Comparison of ENCODE assay signal across 13 cellular contexts in genomic region chr6:13455604-13456003, GRCh38. TPM values are rescaled to one million over a fixed set of nuclear protein-coding genes. Genes with fewer than 3 reads are reported as not detected.
A peak's percentile ranks its signal among the peaks of the same experiment; 100 is the strongest.
DNase-seq lines count a peak whose midpoint lies in the region; ATAC-seq and TF ChIP-seq lines count a peak whose summit lies in the region.
"Had no signal": no experiment of that assay in that cellular context is flagged by ENCODE, and none has a peak within 500 bp of the region (broad histone marks: within the 10 kb centered on the region; RNA-seq: fewer than 3 reads in every experiment).

No MANE protein-coding gene starts in this region.

- H3K4me1 ChIP-seq in right atrium auricular region, result peaks cover 0 to 62% of the 10 kb centered on the region in 2 donors

- ATAC-seq in activated B cell treated with CpG ODN at 0.5 μM for 24 hours (ENCODE audit: low read depth) (no peak), GM19395 (IDR thresholded peaks at IDR 0.05; ENCODE audit: unreplicated experiment) (no peak)
- ATAC-seq: WTC11 had no signal

- in situ Hi-C loops in brain microvascular endothelial cell (cut with HindIII; ENCODE audit: low pct_ligation_motif_present, low sequenced_read_pairs), result no loop called here

- peak overlapping the region; percentile 85 for H3K27ac Mint-ChIP-seq in activated B cell treated with CpG ODN at 0.5 μM for 24 hours
- peak overlapping the region; percentile 100 for H3K27ac Mint-ChIP-seq in stimulated activated naive CD8-positive, alpha-beta T cell treated with anti-CD3 and anti-CD28 coated beads, Interleukin-15, Interleukin-2, amounts not matched to agents 100 ng/mL and 50 ng/mL, for 24 hours
- H3K27ac Mint-ChIP-seq: WTC11 had no signal

- DNase-seq in activated CD8-positive, alpha-beta memory T cell treated with anti-CD3 and anti-CD28 coated beads for 24 hours, result peak; percentile 62
- no peak for DNase-seq in activated CD8-positive, alpha-beta memory T cell treated with anti-CD3 and anti-CD28 coated beads, Interleukin-2, amount 50 U/mL, for 48 hours
- DNase-seq in activated B cell treated with CpG ODN at 0.5 μM for 24 hours (no peak), right atrium auricular region (ENCODE audit: low spot score) (no peak), brain microvascular endothelial cell (no peak), NCI-H146 treated with DMSO at 0.1 percent for 48 hours (lab: John Stamatoyannopoulos, UW; ENCODE audit: unreplicated experiment) (no peak)
- DNase-seq: ACHN had no signal

- no peaks in the 10 kb centered on the region for H3K9me3 Mint-ChIP-seq in activated B cell treated with CpG ODN at 0.5 μM for 24 hours
- no peaks in the 10 kb centered on the region for H3K9me3 Mint-ChIP-seq in stimulated activated naive CD8-positive, alpha-beta T cell treated with anti-CD3 and anti-CD28 coated beads, Interleukin-15, Interleukin-2, amounts not matched to agents 100 ng/mL and 50 ng/mL, for 24 hours
- H3K9me3 Mint-ChIP-seq: WTC11 had no signal

- peak overlapping the region; percentile 65 for H3K4me3 Mint-ChIP-seq in activated B cell treated with CpG ODN at 0.5 μM for 24 hours
- H3K4me3 Mint-ChIP-seq in stimulated activated naive CD8-positive, alpha-beta T cell treated with anti-CD3 and anti-CD28 coated beads, Interleukin-15, Interleukin-2, amounts not matched to agents 100 ng/mL and 50 ng/mL, for 24 hours, result peak overlapping the region; percentile 76
- H3K4me3 Mint-ChIP-seq: WTC11 had no signal

- CTCF ChIA-PET in activated B cell treated with CpG ODN at 0.5 μM for 24 hours (lab: Charles Lee), result interaction anchor here (1.0 to 5.7 kb wide), 2 partner anchors 31 to 82 kb away, joined by 3 to 25 read pairs; no protein-coding TSS in a partner anchor

- no peaks in the 10 kb centered on the region for H3K9me3 ChIP-seq in right atrium auricular region
- H3K9me3 ChIP-seq: ascending aorta, esophagus muscularis mucosa had no signal

- intact Hi-C loops in activated B cell treated with CpG ODN at 0.5 μM for 24 hours (cut with micrococcal nuclease), result loop anchor here (1.0 to 2.0 kb wide), 5 partner anchors 15 to 72 kb away; no protein-coding TSS in a partner anchor

- POLR2A ChIA-PET in activated B cell treated with CpG ODN at 0.5 μM for 24 hours (lab: Charles Lee), result interaction anchor here (0.7 to 1.4 kb wide), 2 partner anchors 31 to 59 kb away, joined by 3 to 6 read pairs; partner anchors contain the start of gene GFOD1

- no peaks in the 10 kb centered on the region for H3K27me3 Mint-ChIP-seq in activated B cell treated with CpG ODN at 0.5 μM for 24 hours
- no peaks in the 10 kb centered on the region for H3K27me3 Mint-ChIP-seq in stimulated activated naive CD8-positive, alpha-beta T cell treated with anti-CD3 and anti-CD28 coated beads, Interleukin-15, Interleukin-2, amounts not matched to agents 100 ng/mL and 50 ng/mL, for 24 hours

- H3K27me3 ChIP-seq in right atrium auricular region, result no peaks in the 10 kb centered on the region
- no peaks in the 10 kb centered on the region for H3K27me3 ChIP-seq in brain microvascular endothelial cell (replicated peaks)
- H3K27me3 ChIP-seq: ascending aorta, esophagus muscularis mucosa had no signal

- peaks cover 14% of the 10 kb centered on the region for H3K36me3 Mint-ChIP-seq in activated B cell treated with CpG ODN at 0.5 μM for 24 hours (ENCODE audit: low read depth)
- H3K36me3 Mint-ChIP-seq in stimulated activated naive CD8-positive, alpha-beta T cell treated with anti-CD3 and anti-CD28 coated beads, Interleukin-15, Interleukin-2, amounts not matched to agents 100 ng/mL and 50 ng/mL, for 24 hours (ENCODE audit: low read depth), result peaks cover 34% of the 10 kb centered on the region
- H3K36me3 Mint-ChIP-seq: WTC11 had no signal

- H3K4me1 Mint-ChIP-seq in activated B cell treated with CpG ODN at 0.5 μM for 24 hours, result peaks cover 62% of the 10 kb centered on the region
- peaks cover 78% of the 10 kb centered on the region for H3K4me1 Mint-ChIP-seq in stimulated activated naive CD8-positive, alpha-beta T cell treated with anti-CD3 and anti-CD28 coated beads, Interleukin-15, Interleukin-2, amounts not matched to agents 100 ng/mL and 50 ng/mL, for 24 hours (ENCODE audit: low read depth)

- peak overlapping the region; percentile 69 to 86 for H3K27ac ChIP-seq in right atrium auricular region
- H3K27ac ChIP-seq in brain microvascular endothelial cell, result no peak overlapping the region
- H3K27ac ChIP-seq: ascending aorta had no signal

- peaks cover 13% of the 10 kb centered on the region for H3K36me3 ChIP-seq in right atrium auricular region
- no peaks in the 10 kb centered on the region for H3K36me3 ChIP-seq in brain microvascular endothelial cell (replicated peaks)

- no peak for TF ChIP-seq CTCF in activated B cell treated with CpG ODN at 0.5 μM for 24 hours (IDR thresholded peaks at IDR 0.05)
- no peak for TF ChIP-seq CTCF in right atrium auricular region (IDR thresholded peaks at IDR 0.05)
- no peak for TF ChIP-seq CTCF in brain microvascular endothelial cell (IDR thresholded peaks at IDR 0.05; ENCODE audit: low read depth, low read length, missing control alignments)

- H3K4me3 ChIP-seq in right atrium auricular region (no peak overlapping the region), brain microvascular endothelial cell (ENCODE audit: low read depth, low read length) (no peak overlapping the region)
- H3K4me3 ChIP-seq: ascending aorta, esophagus muscularis mucosa had no signal

RNA-seq across cellular contexts. Expression of gene GFOD1, which starts 31.8 kb away (rescaled TPM):
- total RNA-seq in activated B cell treated with CpG ODN at 0.5 μM for 24 hours (8.3 and 8.4 TPM in 2 replicates), right atrium auricular region (10 to 100 TPM; 66.2 to 96.3 TPM)
- total RNA-seq: G401 had no signal
